ENCODE assay signal across 1 cellular context in the genomic region with DNA sequence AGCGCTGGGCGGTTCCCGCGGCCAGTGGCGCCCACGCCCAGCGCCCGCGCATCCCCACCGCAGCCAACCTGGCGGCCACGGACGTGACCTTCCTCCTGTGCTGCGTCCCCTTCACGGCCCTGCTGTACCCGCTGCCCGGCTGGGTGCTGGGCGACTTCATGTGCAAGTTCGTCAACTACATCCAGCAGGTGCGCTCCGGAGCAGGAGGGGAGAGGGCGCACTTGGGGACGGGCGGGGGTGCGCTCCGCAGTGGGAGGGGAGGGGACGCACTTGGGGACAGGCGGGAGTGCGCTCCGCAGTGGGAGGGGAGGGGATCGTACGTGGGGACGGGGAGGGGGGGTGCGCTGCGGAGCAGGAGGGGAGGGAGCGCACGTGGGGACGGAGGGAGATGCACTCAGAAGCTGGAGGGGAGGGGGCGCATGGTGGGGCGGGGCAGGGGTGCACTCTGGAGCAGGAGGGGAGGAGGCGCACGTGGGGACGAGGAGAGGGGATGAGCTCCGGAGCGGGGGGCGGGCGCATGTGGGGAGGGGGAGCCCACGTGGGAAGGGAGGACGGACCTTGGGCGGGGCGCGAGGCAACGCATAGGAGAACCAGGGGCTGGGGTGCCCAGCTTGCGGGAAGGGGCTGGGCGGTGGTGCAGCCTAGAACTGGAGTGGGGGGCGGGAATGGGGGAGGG.
TF ChIP-seq lines count a peak whose summit lies in the region.

No MANE protein-coding gene starts in this region.

TF ChIP-seq in K562, 482 proteins besides CTCF, POLR2A, EP300 and RAD21:
- TF ChIP-seq ZNF584 (CRISPR knock-in tag; IDR thresholded peaks at IDR 0.05; ENCODE audit: low read depth) (no peak), E4F1 (CRISPR knock-in tag; IDR thresholded peaks at IDR 0.05; ENCODE audit: borderline replicate concordance) (no peak), SAFB (IDR thresholded peaks at IDR 0.05; ENCODE audit: borderline replicate concordance, low read depth, low read length) (peak; percentile 59; the same call in 1 of the 2 replicates), ZBTB7A (IDR thresholded peaks at IDR 0.05; ENCODE audit: borderline replicate concordance, control insufficient read depth, low read depth, low read length) (peak; percentile 30; the same call in 1 of the 2 replicates), ZNF740 (CRISPR knock-in tag; IDR thresholded peaks at IDR 0.05) (peak; percentile 66; the same call in 1 of the 2 replicates), ZNF740 (tag; IDR thresholded peaks at IDR 0.05) (no peak), GTF2A2 (tag; IDR thresholded peaks at IDR 0.05) (no peak), EGR1 (conservative IDR thresholded peaks at IDR 0.05) (peak; percentile 48), MCM7 (IDR thresholded peaks at IDR 0.05) (no peak)
- TF ChIP-seq, protein P1, sequence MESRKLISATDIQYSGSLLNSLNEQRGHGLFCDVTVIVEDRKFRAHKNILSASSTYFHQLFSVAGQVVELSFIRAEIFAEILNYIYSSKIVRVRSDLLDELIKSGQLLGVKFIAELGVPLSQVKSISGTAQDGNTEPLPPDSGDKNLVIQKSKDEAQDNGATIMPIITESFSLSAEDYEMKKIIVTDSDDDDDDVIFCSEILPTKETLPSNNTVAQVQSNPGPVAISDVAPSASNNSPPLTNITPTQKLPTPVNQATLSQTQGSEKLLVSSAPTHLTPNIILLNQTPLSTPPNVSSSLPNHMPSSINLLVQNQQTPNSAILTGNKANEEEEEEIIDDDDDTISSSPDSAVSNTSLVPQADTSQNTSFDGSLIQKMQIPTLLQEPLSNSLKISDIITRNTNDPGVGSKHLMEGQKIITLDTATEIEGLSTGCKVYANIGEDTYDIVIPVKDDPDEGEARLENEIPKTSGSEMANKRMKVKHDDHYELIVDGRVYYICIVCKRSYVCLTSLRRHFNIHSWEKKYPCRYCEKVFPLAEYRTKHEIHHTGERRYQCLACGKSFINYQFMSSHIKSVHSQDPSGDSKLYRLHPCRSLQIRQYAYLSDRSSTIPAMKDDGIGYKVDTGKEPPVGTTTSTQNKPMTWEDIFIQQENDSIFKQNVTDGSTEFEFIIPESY (CRISPR knock-in tag; IDR thresholded peaks at IDR 0.05), result peak; percentile 81
